ENCODE assay signal across 9 cellular contexts in the genomic region with DNA sequence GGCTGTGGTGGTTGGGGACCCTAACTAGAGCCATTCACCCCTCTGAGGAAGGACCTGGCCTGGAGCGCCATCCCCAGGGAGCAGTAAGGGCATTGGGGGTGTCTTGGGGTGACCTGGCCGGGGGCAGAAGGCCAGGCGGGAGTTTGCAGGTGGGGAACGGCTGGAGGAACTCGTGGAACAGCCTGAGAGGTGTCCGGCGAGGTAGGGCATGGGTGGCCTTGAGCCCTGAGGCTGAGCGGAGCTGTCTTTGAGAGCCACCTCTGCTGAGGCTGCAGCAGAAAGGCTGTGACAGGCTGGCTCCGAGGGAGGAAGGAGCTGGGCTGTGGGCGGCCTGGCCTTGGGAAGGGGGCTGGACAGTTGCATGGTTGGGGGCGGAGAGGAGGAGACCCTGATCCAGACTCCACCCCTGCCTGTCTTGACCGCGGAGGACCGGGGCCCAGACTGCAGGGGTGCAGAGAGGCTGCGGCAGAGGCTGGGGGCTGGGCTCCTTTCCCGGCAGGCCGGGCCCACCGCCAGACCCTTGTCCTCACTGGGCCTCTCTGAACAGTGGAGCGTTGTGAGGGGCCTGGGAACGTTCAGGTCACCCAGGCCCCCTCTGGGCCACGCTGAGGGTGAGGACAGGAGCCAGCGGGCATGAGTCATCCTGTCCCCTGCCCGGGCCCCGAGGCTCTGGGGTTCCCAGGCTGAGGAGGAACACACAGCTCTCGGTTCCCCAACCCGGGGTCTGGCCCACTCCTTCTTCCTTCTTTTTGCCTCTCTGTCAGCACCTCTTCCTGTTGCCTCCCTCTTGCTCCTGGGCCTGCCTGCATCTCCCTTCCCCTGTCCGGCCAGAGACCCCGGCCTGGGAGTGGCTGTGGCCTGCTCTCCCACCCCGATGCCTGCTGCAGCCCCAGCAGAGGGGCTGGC. TPM values are rescaled to one million over a fixed set of nuclear protein-coding genes. Genes with fewer than 3 reads are reported as not detected.
DNase-seq lines count a peak whose midpoint lies in the region; ATAC-seq and TF ChIP-seq lines count a peak whose summit lies in the region.
"Had no signal": no experiment of that assay in that cellular context is flagged by ENCODE, and none has a peak within 500 bp of the region (broad histone marks: within the 10 kb centered on the region; RNA-seq: fewer than 3 reads in every experiment).

No MANE protein-coding gene starts in this region.

- H3K9ac ChIP-seq in stomach smooth muscle (ENCODE audit: low read length in 2 of 2) = peak overlapping the region; percentile 9 to 47

- POLR2A ChIA-PET in PC-9 (lab: Charles Lee; ENCODE audit: unreplicated experiment) = no interaction called here

- no peak for TF ChIP-seq CTCF in BE2C (IDR thresholded peaks at IDR 0.05; ENCODE audit: low read depth, low read length)
- no peak for TF ChIP-seq CTCF in PC-9 (conservative IDR thresholded peaks at IDR 0.05)
- no peak for TF ChIP-seq CTCF in right lobe of liver (IDR thresholded peaks at IDR 0.05)

- DNase-seq in BE2C = peak; percentile 70
- DNase-seq in PC-9 = peak; percentile 51 to 73
- DNase-seq in cerebellar cortex (ENCODE audit: low spot score) = peak; percentile 66
- peak; percentile 70 to 86 (median 81) for DNase-seq in right lobe of liver
- DNase-seq in DMS79 (lab: John Stamatoyannopoulos, UW) = no peak

- H3F3A ChIP-seq in PC-9 (ENCODE audit: insufficient read depth, low read depth) = peaks cover 29% of the 10 kb centered on the region

- no peaks in the 10 kb centered on the region for H3K9me2 ChIP-seq in PC-9 (ENCODE audit: insufficient read depth)

- peak overlapping the region; percentile 51; the same call in 1 of the 2 replicates for H3K27ac ChIP-seq in PC-9
- peak overlapping the region; percentile 53 to 81 (median 54) for H3K27ac ChIP-seq in right lobe of liver
- peak overlapping the region; percentile 67 for H3K27ac ChIP-seq in stomach smooth muscle (ENCODE audit: low read length)

- ATAC-seq in GM21360 (IDR thresholded peaks at IDR 0.05; ENCODE audit: unreplicated experiment) (peak; percentile 42), right lobe of liver (peak; percentile 43 to 65 (median 49)), GM19467 (IDR thresholded peaks at IDR 0.05; ENCODE audit: unreplicated experiment) (no peak)

- H3K4me3 ChIP-seq in BE2C (ENCODE audit: low read depth, low read length) = no peak overlapping the region
- H3K4me3 ChIP-seq in PC-9 = no peak overlapping the region
- H3K4me3 ChIP-seq in right lobe of liver = peak overlapping the region in 1 of 3 donors; percentile 24
- H3K4me3 ChIP-seq in stomach smooth muscle (ENCODE audit: low read length in 2 of 2) = peak overlapping the region in 1 of 2 donors; percentile 54
- H3K4me3 ChIP-seq: HAP-1 had no signal

- 40% methylated on average over 16 of the region's 29 CpGs for WGBS in right lobe of liver (ENCODE audit: insufficient coverage, low coverage, low lambda C conversion rate, missing lambda C conversion rate)

- H3K36me3 ChIP-seq in BE2C (no peaks in the 10 kb centered on the region), PC-9 (ENCODE audit: low read depth) (no peaks in the 10 kb centered on the region), right lobe of liver (peaks cover 0 to 2% (median 0%) of the 10 kb centered on the region in 4 donors), stomach smooth muscle (ENCODE audit: control insufficient read depth in 2 of 2, insufficient read depth in 2 of 2, low read length in 2 of 2) (no peaks in the 10 kb centered on the region)
- H3K36me3 ChIP-seq: HAP-1 had no signal

- CTCF ChIA-PET in PC-9 (lab: Charles Lee) = interaction anchor here (0.5 to 1.3 kb wide), 3 partner anchors 9 to 102 kb away, joined by 3 to 13 read pairs (median 4); no protein-coding TSS in a partner anchor

- no peaks in the 10 kb centered on the region for H4K20me1 ChIP-seq in PC-9 (ENCODE audit: insufficient read depth)

- H3K27me3 ChIP-seq in BE2C (no peaks in the 10 kb centered on the region), PC-9 (ENCODE audit: insufficient read depth, low read depth) (no peaks in the 10 kb centered on the region), right lobe of liver (no peaks in the 10 kb centered on the region), stomach smooth muscle (ENCODE audit: control insufficient read depth in 1 of 2, insufficient read depth in 2 of 2, low read length in 2 of 2) (no peaks in the 10 kb centered on the region)

- H3K9me3 ChIP-seq in BE2C (no peaks in the 10 kb centered on the region), PC-9 (ENCODE audit: insufficient read depth, low read depth) (no peaks in the 10 kb centered on the region), right lobe of liver (no peaks in the 10 kb centered on the region), stomach smooth muscle (ENCODE audit: control insufficient read depth in 2 of 2, low read length in 2 of 2) (no peaks in the 10 kb centered on the region)
- H3K9me3 ChIP-seq: HAP-1 had no signal

- TF ChIP-seq POLR2A in right lobe of liver (IDR thresholded peaks at IDR 0.05) = peak; percentile 53

- peaks cover 5% of the 10 kb centered on the region; the same call in 1 of the 2 replicates for H3K79me2 ChIP-seq in PC-9 (ENCODE audit: low read depth)

- peaks cover 46% of the 10 kb centered on the region for H3K4me1 ChIP-seq in BE2C
- peaks cover 77% of the 10 kb centered on the region for H3K4me1 ChIP-seq in PC-9 (replicated peaks; ENCODE audit: insufficient read depth)
- H3K4me1 ChIP-seq in right lobe of liver = peaks cover 2 to 74% (median 33%) of the 10 kb centered on the region in 4 donors
- H3K4me1 ChIP-seq in stomach smooth muscle (ENCODE audit: control insufficient read depth, insufficient read depth, low read length) = peaks cover 75% of the 10 kb centered on the region
- H3K4me1 ChIP-seq: HAP-1 had no signal

- intact Hi-C loops in PC-9 (cut with micrococcal nuclease; ENCODE audit: unreplicated experiment) (no loop called here), right lobe of liver (cut with DNase I) (no loop called here)

- no peak overlapping the region for H2AFZ ChIP-seq in PC-9

- BruUV-seq in PC-9 (replicated peaks; lab: Mats Ljungman, UMichigan) = no TSS peak

- H3K4me2 ChIP-seq in PC-9 = peak overlapping the region; percentile 72

RNA-seq across cellular contexts. Expression of a gene that starts 8.1 kb away (rescaled TPM):
- 35.4 TPM for polyA plus RNA-seq in BE2C (2012; ENCODE audit: insufficient read depth, insufficient read length, low read depth)
- total RNA-seq in PC-9 (2021) (40.4 and 54.0 TPM in 2 replicates), right lobe of liver (10 to 100 TPM; 34.9 to 51.8 (median 40.7) TPM)

RNA-seq across cellular contexts. Expression of a gene that starts 42.7 kb away (rescaled TPM):
- 184 TPM for polyA plus RNA-seq in BE2C (2012; ENCODE audit: insufficient read depth, insufficient read length, low read depth)
- total RNA-seq in PC-9 (2021) (178 and 181 TPM in 2 replicates), right lobe of liver (100 to 1,000 TPM in 3 of 6 experiments, 10 to 100 TPM in 3; 94.4 to 120 (median 103) TPM)

RNA-seq across cellular contexts. Expression of a gene that starts 44.8 kb away (rescaled TPM):
- 47.1 TPM for polyA plus RNA-seq in BE2C (2012; ENCODE audit: insufficient read depth, insufficient read length, low read depth)
- total RNA-seq in PC-9 (2021) (37.1 and 44.8 TPM in 2 replicates), right lobe of liver (10 to 100 TPM in 5 of 6 experiments, 1 to 10 TPM in 1; 9.7 to 40.6 (median 18.8) TPM)
